ENCODE assay signal across 25 cellular contexts in genomic region chr2:75582840-75583239, GRCh38. TPM values are rescaled to one million over a fixed set of nuclear protein-coding genes. Genes with fewer than 3 reads are reported as not detected.
"Had no signal": no experiment of that assay in that cellular context is flagged by ENCODE, and none has a peak within 500 bp of the region (broad histone marks: within the 10 kb centered on the region; RNA-seq: fewer than 3 reads in every experiment).

No MANE protein-coding gene starts in this region.

- H3K27me3 ChIP-seq: sigmoid colon, testis, uterus had no signal

- ATAC-seq: activated CD8-positive, alpha-beta T cell treated with anti-CD3 and anti-CD28 coated beads, Interleukin-2, amount 10 ng/mL, durations not matched to agents 7 days and 5 days; activated naive CD8-positive, alpha-beta T cell treated with anti-CD3 and anti-CD28 coated beads, Interleukin-2, amount 50 U/mL, for 24 hours; esophagus mucosa; left cardiac atrium; mucosa of descending colon; stimulated activated naive B cell treated with anti-CD40 and anti-IgM and Interleukin-4, amounts not matched to agents 10 μg/mL and 1 μg/mL and 100 μg/mL, for 72 hours had no signal

- H3K4me3 ChIP-seq: mucosa of descending colon, sigmoid colon, testis, uterus had no signal

- DNase-seq: activated CD4-positive, alpha-beta T cell treated with anti-CD3 and anti-CD28 coated beads for 1 hour; activated CD4-positive, alpha-beta T cell treated with anti-CD3 and anti-CD28 coated beads, Interleukin-2, amount 50 U/mL, for 1 hour; activated CD8-positive, alpha-beta T cell treated with anti-CD3 and anti-CD28 coated beads, Interleukin-2, amount 10 ng/mL, durations not matched to agents 7 days and 5 days; activated gamma-delta T cell; activated naive CD4-positive, alpha-beta T cell treated with anti-CD3 and anti-CD28 coated beads, Interleukin-2, amount 50 U/mL, for 16 hours; activated naive CD8-positive, alpha-beta T cell treated with anti-CD3 and anti-CD28 coated beads, Interleukin-2, amount 50 U/mL, for 24 hours; anterior cingulate cortex; central memory CD4-positive, alpha-beta T cell; dermis blood vessel endothelial cell; effector CD8-positive, alpha-beta T cell; glutamatergic neuron; hippocampal formation; left cardiac atrium; mesendoderm; mucosa of descending colon; nephron progenitor cell; sigmoid colon; stimulated activated CD4-positive, alpha-beta T cell treated with anti-CD3 and anti-CD28 coated beads, Interleukin-2, amount 100 ng/mL, for 48 hours; stimulated activated CD8-positive, alpha-beta memory T cell treated with anti-CD3 and anti-CD28 coated beads, Interleukin-4, amount 100 ng/mL, for 48 hours; stimulated activated naive B cell treated with anti-CD40 and anti-IgM and Interleukin-4, amounts not matched to agents 10 μg/mL and 1 μg/mL and 100 μg/mL, for 72 hours; T-helper 9 cell; testis; uterus had no signal

- H3K27ac ChIP-seq: sigmoid colon, testis, uterus had no signal

- H3K9me3 ChIP-seq: mucosa of descending colon, sigmoid colon, testis, uterus had no signal

- H3K36me3 ChIP-seq: sigmoid colon, uterus had no signal

- H3K4me1 ChIP-seq: sigmoid colon, testis, uterus had no signal

RNA-seq across cellular contexts. Expression of gene EVA1A, which starts 22.1 kb away (rescaled TPM):
- total RNA-seq: activated CD8-positive, alpha-beta T cell treated with anti-CD3 and anti-CD28 coated beads, Interleukin-2, amount 10 ng/mL, durations not matched to agents 7 days and 5 days; activated T-helper 1 cell treated with anti-CD3 and anti-CD28 coated beads, Interleukin-12 subunit alpha, Interleukin-12 subunit beta, Interleukin-2, Interleukin-4 antibody, amounts not matched to agents 30 ng/mL and 10 ng/mL and 1 ng/mL, durations not matched to agents 14 hours and 24 hours and 36 hours had no signal
